ENCODE assay signal across 23 cellular contexts in genomic region chr1:71582673-71583072, GRCh38.
"Had no signal": no experiment of that assay in that cellular context is flagged by ENCODE, and none has a peak within 500 bp of the region (broad histone marks: within the 10 kb centered on the region; RNA-seq: fewer than 3 reads in every experiment).

No MANE protein-coding gene starts in this region.

- DNase-seq: activated CD4-positive, alpha-beta memory T cell treated with anti-CD3 and anti-CD28 coated beads, Interleukin-2, amount 10 ng/mL, durations not matched to agents 7 days and 5 days; activated CD4-positive, alpha-beta T cell treated with anti-CD3 and anti-CD28 coated beads for 1 hour; activated CD4-positive, alpha-beta T cell treated with anti-CD3 and anti-CD28 coated beads for 4 hours; activated CD4-positive, alpha-beta T cell treated with anti-CD3 and anti-CD28 coated beads, Interleukin-2, amount 10 ng/mL, durations not matched to agents 7 days and 5 days; activated CD4-positive, alpha-beta T cell treated with anti-CD3 and anti-CD28 coated beads, Interleukin-2, amount 50 U/mL, for 4 hours; activated CD8-positive, alpha-beta memory T cell treated with anti-CD3 and anti-CD28 coated beads, Interleukin-2, amount 50 U/mL, for 48 hours; activated gamma-delta T cell; activated naive CD4-positive, alpha-beta T cell; activated naive CD4-positive, alpha-beta T cell treated with anti-CD3 and anti-CD28 coated beads, Interleukin-2, amount 10 ng/mL, durations not matched to agents 7 days and 5 days; activated naive CD8-positive, alpha-beta T cell treated with anti-CD3 and anti-CD28 coated beads, Interleukin-2, amount 10 ng/mL, durations not matched to agents 7 days and 5 days; activated T-cell treated with anti-CD3 and anti-CD28 coated beads for 4 hours; activated T-cell treated with anti-CD3 and anti-CD28 coated beads, Interleukin-2, amount 50 U/mL, for 24 hours; activated T-cell treated with anti-CD3 and anti-CD28 coated beads, Interleukin-2, amount 50 U/mL, for 72 hours; brain microvascular endothelial cell; dorsolateral prefrontal cortex; effector memory CD4-positive, alpha-beta T cell; endodermal cell; foreskin fibroblast; head of caudate nucleus; T-helper 2 cell had no signal

- H3K36me3 ChIP-seq: ascending aorta, brain microvascular endothelial cell had no signal

- H3K27ac ChIP-seq: ascending aorta, brain microvascular endothelial cell, coronary artery, dorsolateral prefrontal cortex, VCaP had no signal

- H3K4me1 ChIP-seq: ascending aorta had no signal

- H3K9me3 ChIP-seq: ascending aorta had no signal

- H3K27me3 ChIP-seq: ascending aorta, brain microvascular endothelial cell, dorsolateral prefrontal cortex had no signal

- H3K4me3 ChIP-seq: ascending aorta, coronary artery, dorsolateral prefrontal cortex had no signal
